ENCODE assay signal across 15 cellular contexts in genomic region chr11:17986711-17987220, GRCh38. TPM values are rescaled to one million over a fixed set of nuclear protein-coding genes. Genes with fewer than 3 reads are reported as not detected.
DNase-seq lines count a peak whose midpoint lies in the region; ATAC-seq and TF ChIP-seq lines count a peak whose summit lies in the region.
"Had no signal": no experiment of that assay in that cellular context is flagged by ENCODE, and none has a peak within 500 bp of the region (broad histone marks: within the 10 kb centered on the region; RNA-seq: fewer than 3 reads in every experiment).

No MANE protein-coding gene starts in this region.

- no peak overlapping the region for H2BK5ac ChIP-seq in neuronal stem cell (ENCODE audit: low read length)

- H2AFZ ChIP-seq in hepatocyte (no peak overlapping the region), neuronal stem cell (ENCODE audit: low read length) (no peak overlapping the region)

- H3K4me1 Mint-ChIP-seq in activated CD4-positive, alpha-beta memory T cell treated with anti-CD3 and anti-CD28 coated beads for 36 hours (ENCODE audit: low read depth): no peaks in the 10 kb centered on the region
- H3K4me1 Mint-ChIP-seq: CD4-positive, alpha-beta memory T cell had no signal

- no peaks in the 10 kb centered on the region for H3K9me3 Mint-ChIP-seq in activated CD4-positive, alpha-beta memory T cell treated with anti-CD3 and anti-CD28 coated beads for 36 hours
- H3K9me3 Mint-ChIP-seq: activated T-helper 2 cell treated with anti-CD3 and anti-CD28 coated beads, Interferon-gamma antibody, Interleukin-2, Interleukin-4, amounts not matched to agents 10 μg/mL and 5 μg/mL and 100 μg/mL, durations not matched to agents 14 hours and 24 hours and 36 hours; CD4-positive, alpha-beta memory T cell; stimulated activated effector memory CD8-positive, alpha-beta T cell treated with anti-CD3 and anti-CD28 coated beads, Interleukin-12 subunit alpha, Interleukin-12 subunit beta, amount 100 ng/mL, for 72 hours had no signal

- no peak overlapping the region for H3K4ac ChIP-seq in neuronal stem cell (ENCODE audit: low read length)

- H3K4me3 Mint-ChIP-seq in activated CD4-positive, alpha-beta memory T cell treated with anti-CD3 and anti-CD28 coated beads for 36 hours: no peak overlapping the region
- H3K4me3 Mint-ChIP-seq: stimulated activated effector memory CD8-positive, alpha-beta T cell treated with anti-CD3 and anti-CD28 coated beads, Interleukin-12 subunit alpha, Interleukin-12 subunit beta, amount 100 ng/mL, for 72 hours had no signal

- H3K14ac ChIP-seq in neuronal stem cell (ENCODE audit: low read length): no peak overlapping the region

- peaks cover 8 to 19% of the 10 kb centered on the region in 2 donors for H3K4me1 ChIP-seq in ascending aorta
- H3K4me1 ChIP-seq in hepatocyte (ENCODE audit: insufficient read depth): peaks cover 10% of the 10 kb centered on the region
- no peaks in the 10 kb centered on the region for H3K4me1 ChIP-seq in neuronal stem cell (ENCODE audit: control insufficient read depth in 2 of 2, insufficient read depth in 1 of 2, low read depth in 1 of 2, low read length in 2 of 2)

- no peak overlapping the region for H3K9ac ChIP-seq in neuronal stem cell (ENCODE audit: low read depth, low read length, poor library complexity)
- H3K9ac ChIP-seq: KMS-11 had no signal

- TF ChIP-seq CTCF in GM12875 (IDR thresholded peaks at IDR 0.05; ENCODE audit: borderline replicate concordance, insufficient read depth, low read depth, low read length) (peak; percentile 8; the same call in 1 of the 2 replicates), ascending aorta (IDR thresholded peaks at IDR 0.05) (no peak), hepatocyte (IDR thresholded peaks at IDR 0.05; ENCODE audit: poor library complexity) (peak; percentile 32)

- no peak overlapping the region for H3K23ac ChIP-seq in neuronal stem cell (ENCODE audit: low read depth, low read length, poor library complexity)

- no peaks in the 10 kb centered on the region for H3K27me3 Mint-ChIP-seq in activated CD4-positive, alpha-beta memory T cell treated with anti-CD3 and anti-CD28 coated beads for 36 hours
- H3K27me3 Mint-ChIP-seq: CD4-positive, alpha-beta memory T cell had no signal

- H3K79me2 ChIP-seq in hepatocyte: no peaks in the 10 kb centered on the region

- WGBS in hepatocyte (ENCODE audit: low lambda C conversion rate, missing lambda C conversion rate): 79% methylated on average over 1 of the region's 1 CpG
- no CpG with 5 or more reads among the region's 1 CpG for WGBS in neuronal stem cell (ENCODE audit: extremely low coverage in 2 of 2, insufficient read length in 2 of 2, insufficient replicate concordance in 1 of 2), 2 donors

- DNase-seq in ascending aorta (ENCODE audit: low spot score in 2 of 2) (no peak), hepatocyte (ENCODE audit: low spot score) (peak; percentile 48), D341Med (ENCODE audit: low spot score) (no peak), neuronal stem cell (ENCODE audit: low spot score) (no peak)
- no peak for DNase-seq in activated CD4-positive, alpha-beta memory T cell treated with anti-CD3 and anti-CD28 coated beads for 36 hours
- DNase-seq: activated CD4-positive, alpha-beta T cell treated with anti-CD3 and anti-CD28 coated beads, Interleukin-2, amount 50 U/mL, for 1 hour; CD4-positive, alpha-beta memory T cell; NCI-H1694 treated with DMSO at 0.1 percent for 48 hours; NCI-H526 had no signal

- H4K91ac ChIP-seq in neuronal stem cell (ENCODE audit: low read depth, low read length, poor library complexity): no peak overlapping the region

- POLR2A ChIA-PET in activated CD4-positive, alpha-beta memory T cell treated with anti-CD3 and anti-CD28 coated beads for 36 hours (lab: Charles Lee): interaction anchor here (0.9 kb wide), 1 partner anchor 19 kb away, joined by 3 read pairs; no protein-coding TSS in a partner anchor

- no peaks in the 10 kb centered on the region for H4K20me1 ChIP-seq in hepatocyte (ENCODE audit: insufficient read depth, poor library complexity, severe bottlenecking)

- H2BK15ac ChIP-seq in neuronal stem cell (ENCODE audit: low read length): no peak overlapping the region

- H4K8ac ChIP-seq in neuronal stem cell (ENCODE audit: low read depth, low read length): no peak overlapping the region

- no peaks in the 10 kb centered on the region for H3K9me2 ChIP-seq in hepatocyte (replicated peaks; ENCODE audit: insufficient read depth)

- CTCF ChIA-PET in activated CD4-positive, alpha-beta memory T cell treated with anti-CD3 and anti-CD28 coated beads for 36 hours (lab: Charles Lee): interaction anchor here (2.1 kb wide), 1 partner anchor 256 kb away, joined by 8 read pairs; no protein-coding TSS in a partner anchor

- H3K27ac ChIP-seq in ascending aorta (peak overlapping the region; percentile 86), hepatocyte (no peak overlapping the region), temporal lobe (ENCODE audit: low read depth, low read length) (peak overlapping the region; percentile 36), neuronal stem cell (replicated peaks; ENCODE audit: low read length) (no peak overlapping the region)
- H3K27ac ChIP-seq: KMS-11 had no signal

- no peak overlapping the region for H2AK5ac ChIP-seq in neuronal stem cell (ENCODE audit: low read depth, low read length)

- H3K36me3 ChIP-seq in ascending aorta (peaks cover 5 to 10% of the 10 kb centered on the region in 2 donors), hepatocyte (replicated peaks; ENCODE audit: insufficient read depth, low read depth) (no peaks in the 10 kb centered on the region), neuronal stem cell (replicated peaks in 1 of 2; ENCODE audit: control insufficient read depth in 2 of 2, insufficient read depth in 2 of 2, low read length in 2 of 2) (peaks cover 8 to 63% of the 10 kb centered on the region in 2 donors)

- no peaks in the 10 kb centered on the region for H3K79me1 ChIP-seq in neuronal stem cell (ENCODE audit: low read depth, low read length)

- H3K4me3 ChIP-seq in GM12875 (ENCODE audit: low read depth, low read length) (no peak overlapping the region), ascending aorta (no peak overlapping the region), hepatocyte (no peak overlapping the region), neuronal stem cell (ENCODE audit: low read length in 2 of 2) (no peak overlapping the region)

- peaks cover 41% of the 10 kb centered on the region for H3K36me3 Mint-ChIP-seq in activated CD4-positive, alpha-beta memory T cell treated with anti-CD3 and anti-CD28 coated beads for 36 hours

- H3K4me2 ChIP-seq in hepatocyte: no peak overlapping the region
- H3K4me2 ChIP-seq in neuronal stem cell (ENCODE audit: insufficient read depth, low read length, poor library complexity, severe bottlenecking): no peak overlapping the region
- H3K4me2 ChIP-seq: KMS-11 had no signal

- H3K27me3 ChIP-seq in ascending aorta (no peaks in the 10 kb centered on the region), hepatocyte (no peaks in the 10 kb centered on the region), neuronal stem cell (ENCODE audit: control insufficient read depth in 3 of 3, insufficient read depth in 3 of 3, low read depth in 1 of 3, low read length in 3 of 3) (no peaks in the 10 kb centered on the region)

- no peak overlapping the region for H2BK12ac ChIP-seq in neuronal stem cell (ENCODE audit: low read length)

- H3K9me3 ChIP-seq in ascending aorta (no peaks in the 10 kb centered on the region), hepatocyte (ENCODE audit: low read depth) (no peaks in the 10 kb centered on the region), neuronal stem cell (replicated peaks in 1 of 2; ENCODE audit: control insufficient read depth in 2 of 2, insufficient read depth in 1 of 2, low read depth in 1 of 2, low read length in 2 of 2) (no peaks in the 10 kb centered on the region)

- no peak overlapping the region for H2BK120ac ChIP-seq in neuronal stem cell (ENCODE audit: low read depth, low read length)

- ATAC-seq in GM19455 (IDR thresholded peaks at IDR 0.05; ENCODE audit: unreplicated experiment): no peak
- ATAC-seq: stimulated activated effector memory CD8-positive, alpha-beta T cell treated with anti-CD3 and anti-CD28 coated beads, Interleukin-12 subunit alpha, Interleukin-12 subunit beta, amount 100 ng/mL, for 72 hours had no signal

- intact Hi-C loops in ascending aorta (cut with DNase I): loop anchor here (5.0 to 10.0 kb wide), 3 partner anchors 328 to 632 kb away; partner anchors contain the start of gene NCR3LG1
- intact Hi-C loops in activated CD4-positive, alpha-beta memory T cell treated with anti-CD3 and anti-CD28 coated beads for 36 hours (cut with micrococcal nuclease): no loop called here

- H3K27ac Mint-ChIP-seq in activated CD4-positive, alpha-beta memory T cell treated with anti-CD3 and anti-CD28 coated beads for 36 hours: no peak overlapping the region
- H3K27ac Mint-ChIP-seq: activated T-helper 2 cell treated with anti-CD3 and anti-CD28 coated beads, Interferon-gamma antibody, Interleukin-2, Interleukin-4, amounts not matched to agents 10 μg/mL and 5 μg/mL and 100 μg/mL, durations not matched to agents 14 hours and 24 hours and 36 hours; CD4-positive, alpha-beta memory T cell; stimulated activated effector memory CD8-positive, alpha-beta T cell treated with anti-CD3 and anti-CD28 coated beads, Interleukin-12 subunit alpha, Interleukin-12 subunit beta, amount 100 ng/mL, for 72 hours had no signal

- no peak overlapping the region for H3K18ac ChIP-seq in neuronal stem cell (ENCODE audit: low read length)

RNA-seq across cellular contexts. Expression of gene SERGEF, which starts 26.1 kb away (rescaled TPM):
- total RNA-seq in ascending aorta (13.6 TPM), hepatocyte (24.8 and 28.7 TPM in 2 replicates), temporal lobe (41.1 TPM)
- polyA plus RNA-seq in hepatocyte: 21.7 and 26.0 TPM in 2 replicates
- 10 to 100 TPM; 42.7 to 44.2 TPM for total RNA-seq in activated CD4-positive, alpha-beta memory T cell treated with anti-CD3 and anti-CD28 coated beads for 36 hours
- 42.9 TPM for polyA plus RNA-seq in neuronal stem cell (2013, experiment 1 of 2)
- polyA plus RNA-seq in neuronal stem cell (2013, experiment 2 of 2): 44.8 TPM

RNA-seq across cellular contexts. Expression of gene TPH1, which starts 59.3 kb away (rescaled TPM):
- 1.8 TPM for total RNA-seq in ascending aorta
- 0.32 and 0.37 TPM in 2 replicates for total RNA-seq in hepatocyte
- not detected in 2 replicates for polyA plus RNA-seq in hepatocyte
- total RNA-seq in temporal lobe: 0.49 TPM
- under 1 TPM; 0.05 to 0.14 TPM for total RNA-seq in activated CD4-positive, alpha-beta memory T cell treated with anti-CD3 and anti-CD28 coated beads for 36 hours
- 0.15 TPM for polyA plus RNA-seq in neuronal stem cell (2013, experiment 1 of 2)
- 0.14 TPM for polyA plus RNA-seq in neuronal stem cell (2013, experiment 2 of 2)
- polyA plus RNA-seq: CD4-positive, alpha-beta memory T cell had no signal

Comparison
In these comparisons a context has a peak if more than half of its experiments do, and no peak if none do; other contexts are left out.
1. CTCF ChIP-seq: peak in GM12875 (single experiment) and hepatocyte (single experiment); none in ascending aorta (0 of 3).
2. H3K27ac ChIP-seq: peak in ascending aorta (2 of 2) and temporal lobe (single experiment); none in hepatocyte (single experiment) and neuronal stem cell (single experiment).